12 cellular contexts compared by ENCODE assay signal in genomic region chr1:11944358-11944981, GRCh38. TPM values are rescaled to one million over a fixed set of nuclear protein-coding genes. Genes with fewer than 3 reads are reported as not detected.
DNase-seq lines count a peak whose midpoint lies in the region; ATAC-seq lines count a peak whose summit lies in the region.
"Had no signal": no experiment of that assay in that cellular context is flagged by ENCODE, and none has a peak within 500 bp of the region (broad histone marks: within the 10 kb centered on the region; RNA-seq: fewer than 3 reads in every experiment).

No MANE protein-coding gene starts in this region.

- peaks cover 69% of the 10 kb centered on the region for H3K36me3 ChIP-seq in mesodermal cell (ENCODE audit: control insufficient read depth, insufficient read depth, low read length)

- peaks cover 3% of the 10 kb centered on the region for H3K9me3 ChIP-seq in mesodermal cell (ENCODE audit: control insufficient read depth, low read length)

- no peak overlapping the region for H3K4me3 ChIP-seq in mesodermal cell (ENCODE audit: extremely low read depth, insufficient read depth, low read length, poor library complexity, severe bottlenecking)
- H3K4me3 ChIP-seq: BLaER1 treated with 17β-estradiol and CSF1 and Interleukin-3, amounts not matched to agents 10 nM and 100 nM had no signal

- no peaks in the 10 kb centered on the region for H3K4me1 ChIP-seq in mesodermal cell (ENCODE audit: control insufficient read depth, insufficient read depth, low read length, poor library complexity, severe bottlenecking)

- intact Hi-C loops in posterior vena cava (cut with DNase I) = no loop called here

- ATAC-seq in HG02884 (IDR thresholded peaks at IDR 0.05; ENCODE audit: unreplicated experiment) = no peak
- no peak for ATAC-seq in HG02840 (IDR thresholded peaks at IDR 0.05; ENCODE audit: low FRiP score, unreplicated experiment)
- ATAC-seq: activated CD8-positive, alpha-beta T cell treated with anti-CD3 and anti-CD28 coated beads for 36 hours; stimulated activated memory B cell treated with anti-CD40 and anti-IgM and Interleukin-4, amounts not matched to agents 10 μg/mL and 1 μg/mL and 100 μg/mL, for 72 hours had no signal

- H3K27ac ChIP-seq in mesodermal cell (ENCODE audit: low read depth, low read length, severe bottlenecking) = peak overlapping the region; percentile 33
- H3K27ac ChIP-seq: BLaER1 treated with 17β-estradiol and CSF1 and Interleukin-3, amounts not matched to agents 10 nM and 100 nM had no signal

- DNase-seq in DMS79 treated with DMSO at 0.1 percent for 48 hours (lab: John Stamatoyannopoulos, UW) (peak; percentile 95), NCI-H146 treated with DMSO at 0.1 percent for 48 hours (lab: John Stamatoyannopoulos, UW; ENCODE audit: unreplicated experiment) (peak; percentile 64), SHP77 (lab: John Stamatoyannopoulos, UW) (peak; percentile 43 to 65), posterior vena cava (ENCODE audit: low spot score) (no peak), NOMO-1 treated with dmso at 0.1 percent for 144 hours (lab: John Stamatoyannopoulos, UW; ENCODE audit: unreplicated experiment) (no peak)
- DNase-seq: activated CD8-positive, alpha-beta T cell treated with anti-CD3 and anti-CD28 coated beads for 36 hours; hippocampal formation had no signal

- WGBS in mesodermal cell (ENCODE audit: insufficient coverage in 2 of 2), 2 experiments = 73 to 78% methylated on average over 8 to 12 of the region's 12 CpGs

RNA-seq across cellular contexts. Expression of gene PLOD1, which starts 10.0 kb away (rescaled TPM):
- polyA plus RNA-seq in mesodermal cell (2013, experiment 1 of 2) = 148 TPM
- polyA plus RNA-seq in mesodermal cell (2013, experiment 2 of 2) = 133 TPM
- 10 to 100 TPM; 70.0 to 91.2 TPM for total RNA-seq in posterior vena cava

RNA-seq across cellular contexts. Expression of gene KIAA2013, which starts 18.2 kb away (rescaled TPM):
- polyA plus RNA-seq in mesodermal cell (2013, experiment 1 of 2) = 39.0 TPM
- polyA plus RNA-seq in mesodermal cell (2013, experiment 2 of 2) = 33.1 TPM
- 10 to 100 TPM; 34.0 to 39.6 TPM for total RNA-seq in posterior vena cava

RNA-seq across cellular contexts. Expression of gene MFN2, which starts 35.8 kb away (rescaled TPM):
- 49.3 TPM for polyA plus RNA-seq in mesodermal cell (2013, experiment 1 of 2)
- polyA plus RNA-seq in mesodermal cell (2013, experiment 2 of 2) = 44.0 TPM
- total RNA-seq in posterior vena cava = 100 to 1,000 TPM in 1 of 2 donors, 10 to 100 TPM in 1; 94.8 to 102 TPM

Comparison
In these comparisons a context has a peak if more than half of its experiments do, and no peak if none do; other contexts are left out.
1. DNase-seq: peak in DMS79 treated with DMSO at 0.1 percent for 48 hours (single experiment), NCI-H146 treated with DMSO at 0.1 percent for 48 hours (single experiment) and SHP77 (2 of 2); none in posterior vena cava (single experiment) and NOMO-1 treated with dmso at 0.1 percent for 144 hours (single experiment).